10 cellular contexts compared by ENCODE assay signal in genomic region chr4:104489731-104490095, GRCh38.
A peak's percentile ranks its signal among the peaks of the same experiment; 100 is the strongest.
DNase-seq lines count a peak whose midpoint lies in the region; ATAC-seq and TF ChIP-seq lines count a peak whose summit lies in the region.
"Had no signal": no experiment of that assay in that cellular context is flagged by ENCODE, and none has a peak within 500 bp of the region (broad histone marks: within the 10 kb centered on the region; RNA-seq: fewer than 3 reads in every experiment).

No MANE protein-coding gene starts in this region.

- peaks cover 84% of the 10 kb centered on the region for H3F3A ChIP-seq in MM.1S (ENCODE audit: insufficient read depth, low read length)

- no peak for TF ChIP-seq CTCF in MM.1S (IDR thresholded peaks at IDR 0.05; ENCODE audit: low read length)

- H4K20me1 ChIP-seq in MM.1S (ENCODE audit: insufficient read depth, low read length) = no peaks in the 10 kb centered on the region

- no peaks in the 10 kb centered on the region for H3K9me2 ChIP-seq in MM.1S (replicated peaks; ENCODE audit: insufficient read depth, low read length)

- H2AFZ ChIP-seq in MM.1S (ENCODE audit: low read length) = no peak overlapping the region

- H3K9me3 ChIP-seq in MM.1S (replicated peaks; ENCODE audit: insufficient read depth, low read length) = no peaks in the 10 kb centered on the region
- H3K9me3 ChIP-seq: neutrophil had no signal

- peak overlapping the region; percentile 96 for H3K4me2 ChIP-seq in MM.1S (ENCODE audit: low read depth, low read length)

- peak overlapping the region; percentile 62 for H3K9ac ChIP-seq in MM.1S (ENCODE audit: low read length)
- H3K9ac ChIP-seq in rectal smooth muscle tissue (ENCODE audit: low read length) = no peak overlapping the region

- H3K36me3 ChIP-seq in MM.1S (replicated peaks; ENCODE audit: insufficient read depth, low read length) (no peaks in the 10 kb centered on the region), rectal smooth muscle tissue (ENCODE audit: control insufficient read depth, insufficient read depth, low read length) (no peaks in the 10 kb centered on the region)
- H3K36me3 ChIP-seq: neutrophil had no signal

- H3K4me1 ChIP-seq in MM.1S (ENCODE audit: low read length) (peaks cover 34% of the 10 kb centered on the region), rectal smooth muscle tissue (ENCODE audit: control insufficient read depth, insufficient read depth, low read length) (peaks cover 4% of the 10 kb centered on the region)

- H3K4me3 ChIP-seq in MM.1S (ENCODE audit: low read length) (peak overlapping the region; percentile 82), rectal smooth muscle tissue (ENCODE audit: low read length) (no peak overlapping the region)

- H3K27me3 ChIP-seq in MM.1S (replicated peaks; ENCODE audit: insufficient read depth, low read length) (no peaks in the 10 kb centered on the region), rectal smooth muscle tissue (ENCODE audit: control insufficient read depth, insufficient read depth, low read length) (peaks cover 3% of the 10 kb centered on the region)

- H3K79me2 ChIP-seq in MM.1S (ENCODE audit: low read length) = peaks cover 72% of the 10 kb centered on the region

- peak; percentile 56 for DNase-seq in MM.1S
- no peak for DNase-seq in NCI-H524 (lab: John Stamatoyannopoulos, UW)
- DNase-seq in NCI-H345 treated with DMSO at 0.1 percent for 48 hours (lab: John Stamatoyannopoulos, UW; ENCODE audit: unreplicated experiment) = no peak
- no peak for DNase-seq in NCI-H1436 treated with DMSO at 0.1 percent for 48 hours (lab: John Stamatoyannopoulos, UW)

- peak; percentile 42 for ATAC-seq in GM18907 (IDR thresholded peaks at IDR 0.05; ENCODE audit: unreplicated experiment)
- peak; percentile 36 for ATAC-seq in HG02678 (IDR thresholded peaks at IDR 0.05; ENCODE audit: unreplicated experiment)
- no peak for ATAC-seq in GM19328 (IDR thresholded peaks at IDR 0.05; ENCODE audit: unreplicated experiment)

- peak overlapping the region; percentile 98 for H3K27ac ChIP-seq in MM.1S (ENCODE audit: low read length)
- H3K27ac ChIP-seq in rectal smooth muscle tissue (ENCODE audit: low read depth, low read length) = peak overlapping the region; percentile 81
- H3K27ac ChIP-seq: coronary artery, neutrophil had no signal
